In the genomic region with DNA sequence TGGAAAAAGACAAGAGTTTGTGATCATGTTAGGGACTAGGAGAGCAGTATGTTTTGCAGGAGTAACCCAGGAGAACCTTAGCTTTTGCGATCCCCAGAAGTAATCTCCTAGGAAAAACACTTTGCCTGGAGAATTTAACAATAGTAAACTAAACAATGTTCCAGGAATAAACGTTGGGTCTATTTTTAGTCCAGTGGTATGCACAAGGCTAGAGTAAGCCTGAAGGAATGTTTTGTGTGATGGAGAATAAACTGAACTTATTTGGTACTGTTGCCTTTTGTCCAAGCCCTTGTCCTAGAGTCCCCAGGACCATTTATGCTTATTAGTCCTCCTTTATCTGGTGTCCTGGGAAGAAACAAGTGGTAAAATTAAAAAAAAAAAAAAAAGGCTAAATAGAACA, we compare ENCODE assay signal across 16 cellular contexts. TPM values are rescaled to one million over a fixed set of nuclear protein-coding genes. Genes with fewer than 3 reads are reported as not detected.
DNase-seq lines count a peak whose midpoint lies in the region; ATAC-seq and TF ChIP-seq lines count a peak whose summit lies in the region.
"Had no signal": no experiment of that assay in that cellular context is flagged by ENCODE, and none has a peak within 500 bp of the region (broad histone marks: within the 10 kb centered on the region; RNA-seq: fewer than 3 reads in every experiment).

No MANE protein-coding gene starts in this region.

- H3K4me3 ChIP-seq in foreskin fibroblast (ENCODE audit: low read depth in 1 of 2, low read length in 2 of 2) = no peak overlapping the region
- H3K4me3 ChIP-seq in sigmoid colon = no peak overlapping the region
- H3K4me3 ChIP-seq in gastrocnemius medialis = no peak overlapping the region

- H3K4me1 ChIP-seq in sigmoid colon (peaks cover 0 to 20% (median 17%) of the 10 kb centered on the region in 4 donors), gastrocnemius medialis (no peaks in the 10 kb centered on the region)

- in situ Hi-C loops in gastrocnemius medialis (cut with MboI; ENCODE audit: low sequenced_read_pairs in 4 of 4) = no loop called here

- no peak for TF ChIP-seq CTCF in foreskin fibroblast (IDR thresholded peaks at IDR 0.05; ENCODE audit: low read depth, low read length)
- TF ChIP-seq CTCF in sigmoid colon (IDR thresholded peaks at IDR 0.05) = no peak
- TF ChIP-seq CTCF in gastrocnemius medialis (IDR thresholded peaks at IDR 0.05 in 4 of 5, conservative IDR thresholded peaks at IDR 0.05 in 1 of 5) = no peak

- H3K9me3 ChIP-seq in sigmoid colon (no peaks in the 10 kb centered on the region), gastrocnemius medialis (no peaks in the 10 kb centered on the region)

- no peak for ATAC-seq in GM19467 (IDR thresholded peaks at IDR 0.05; ENCODE audit: unreplicated experiment)
- ATAC-seq in gastrocnemius medialis = no peak
- ATAC-seq: activated naive CD8-positive, alpha-beta T cell treated with anti-CD3 and anti-CD28 coated beads, Interleukin-2, amount 50 U/mL, for 24 hours; effector memory CD8-positive, alpha-beta T cell; stimulated activated memory B cell treated with anti-CD40 and anti-IgM and Interleukin-4, amounts not matched to agents 10 μg/mL and 1 μg/mL and 100 μg/mL, for 72 hours had no signal

- intact Hi-C loops in sigmoid colon (cut with DNase I) (no loop called here), gastrocnemius medialis (cut with DNase I; ENCODE audit: low total_unique reads) (no loop called here)

- TF ChIP-seq EP300 in sigmoid colon (IDR thresholded peaks at IDR 0.05) = peak in 2 of 4 donors; percentile 30 to 46

- TF ChIP-seq POLR2A in sigmoid colon (IDR thresholded peaks at IDR 0.05) (no peak), gastrocnemius medialis (IDR thresholded peaks at IDR 0.05) (no peak)

- WGBS in sigmoid colon, 2 donors = 41 to 45% methylated on average over 2 of the region's 2 CpGs

- DNase-seq in GM03348 (ENCODE audit: low spot score) (peak; percentile 67), amniotic stem cell (lab: John Stamatoyannopoulos, UW) (peak; percentile 4), foreskin fibroblast (peak; percentile 30 to 60), sigmoid colon (no peak), HPDE6-E6E7 (ENCODE audit: extremely low spot score) (no peak), gastrocnemius medialis (no peak)
- no peak for DNase-seq in effector CD4-positive, alpha-beta T cell
- DNase-seq: activated naive CD8-positive, alpha-beta T cell treated with anti-CD3 and anti-CD28 coated beads, Interleukin-2, amount 50 U/mL, for 24 hours; CD4-positive, alpha-beta memory T cell; effector memory CD8-positive, alpha-beta T cell; NCI-H1417; posterior cingulate gyrus; SHP77 treated with DMSO at 0.1 percent for 48 hours had no signal

- H3K27me3 ChIP-seq in sigmoid colon (no peaks in the 10 kb centered on the region), gastrocnemius medialis (no peaks in the 10 kb centered on the region)

- H3K27ac ChIP-seq in sigmoid colon = peak overlapping the region; percentile 27 to 80 (median 68)
- H3K27ac ChIP-seq in gastrocnemius medialis = no peak overlapping the region
- H3K27ac ChIP-seq: VCaP had no signal

- H3K36me3 ChIP-seq in sigmoid colon (no peaks in the 10 kb centered on the region), gastrocnemius medialis (no peaks in the 10 kb centered on the region)

RNA-seq across cellular contexts. Expression of gene RGS5, which starts 28.7 kb away (rescaled TPM):
- total RNA-seq in sigmoid colon = 100 to 1,000 TPM; 155 to 285 (median 187) TPM
- 10 to 100 TPM in 1 of 3 donors, 1 to 10 TPM in 2; 2.8 to 26.0 (median 7.2) TPM for polyA plus RNA-seq in sigmoid colon
- total RNA-seq in gastrocnemius medialis = 100 to 1,000 TPM in 3 of 4 donors, 10 to 100 TPM in 1; 71.2 to 195 (median 158) TPM

Comparison
In these comparisons a context has a peak if more than half of its experiments do, and no peak if none do; other contexts are left out.
1. DNase-seq: peak in GM03348 (single experiment), amniotic stem cell (single experiment) and foreskin fibroblast (2 of 2); none in sigmoid colon (single experiment), HPDE6-E6E7 (single experiment), effector CD4-positive, alpha-beta T cell (single experiment) and gastrocnemius medialis (0 of 2).
2. H3K27ac ChIP-seq: peak in sigmoid colon (4 of 4); none in gastrocnemius medialis (0 of 4).